In the genomic region with DNA sequence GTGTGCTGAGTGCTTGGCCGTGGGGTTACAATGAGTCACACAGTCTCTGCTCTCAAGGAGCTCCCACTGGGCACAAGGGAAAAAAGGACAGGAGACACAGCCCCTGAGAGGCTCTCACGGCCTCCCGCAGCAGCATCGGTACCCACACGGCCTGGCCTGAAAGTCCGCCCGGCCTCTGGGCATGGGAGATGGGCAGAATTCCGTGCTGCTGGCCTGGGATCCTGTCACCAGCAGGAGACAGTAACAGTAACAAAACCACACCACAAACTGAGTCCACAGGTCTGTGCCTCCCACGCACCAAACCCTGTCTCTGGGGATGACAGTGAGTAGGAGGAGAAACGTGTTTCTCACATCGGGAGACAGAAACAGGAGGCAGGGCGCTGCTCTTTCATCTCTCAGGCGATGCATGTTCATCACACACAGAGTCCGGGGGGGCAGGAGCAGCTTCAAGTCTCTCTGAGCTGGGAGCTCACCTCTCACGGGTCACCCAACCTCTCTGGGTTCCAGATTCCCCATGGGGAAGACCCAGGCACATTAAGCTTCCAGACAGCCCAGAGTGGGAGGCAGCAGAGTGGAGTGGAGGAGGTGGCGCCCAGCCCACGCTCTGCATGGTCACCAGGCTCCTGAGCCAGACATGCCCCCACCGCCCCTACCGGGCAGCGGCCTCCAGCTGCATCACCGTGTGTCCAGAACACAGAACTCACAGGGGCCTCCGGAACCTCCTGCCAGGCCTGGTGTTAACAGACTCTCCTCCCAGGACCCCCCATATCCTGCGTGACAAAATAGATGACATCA, we compare ENCODE assay signal across 17 cellular contexts.
DNase-seq lines count a peak whose midpoint lies in the region; ATAC-seq, FAIRE-seq and TF ChIP-seq lines count a peak whose summit lies in the region.
"Had no signal": no experiment of that assay in that cellular context is flagged by ENCODE, and none has a peak within 500 bp of the region (broad histone marks: within the 10 kb centered on the region; RNA-seq: fewer than 3 reads in every experiment).

No MANE protein-coding gene starts in this region.

- no peak overlapping the region for H2BK12ac ChIP-seq in H1 (ENCODE audit: low read depth, low read length)

- peaks cover 4% of the 10 kb centered on the region for H3K23me2 ChIP-seq in H1 (ENCODE audit: low read depth, low read length)

- DNase-seq in H1 (ENCODE audit: low read depth in 1 of 2, low spot score in 2 of 2) (no peak), osteoblast (ENCODE audit: insufficient read length, low spot score, missing footprints) (peak; percentile 78), erythroblast (lab: John Stamatoyannopoulos, UW) (no peak), WERI-Rb-1 (no peak)
- no peak for DNase-seq in activated naive CD8-positive, alpha-beta T cell treated with anti-CD3 and anti-CD28 coated beads, Interleukin-2, amount 50 U/mL, for 24 hours
- DNase-seq: DMS79, NCI-H1417 treated with DMSO at 0.1 percent for 48 hours, NCI-H2029, NCI-H2171, NCI-H774, OCI-M1, Right ventricle myocardium superior, SW 1271 had no signal

- no peak overlapping the region for H2BK15ac ChIP-seq in H1 (ENCODE audit: low read length)

- H2BK5ac ChIP-seq in H1 (ENCODE audit: low read depth, low read length): no peak overlapping the region

- no peaks in the 10 kb centered on the region for H3K36me3 Mint-ChIP-seq in activated naive CD8-positive, alpha-beta T cell treated with anti-CD3 and anti-CD28 coated beads, Interleukin-2, amount 50 U/mL, for 24 hours (ENCODE audit: low read depth)

- peak overlapping the region in 10 of 11 experiments; percentile 17 to 66 (median 42); a peak in 16 of 22 replicates for H3K4me2 ChIP-seq in BLaER1 treated with 17β-estradiol and CSF1 and Interleukin-3, amounts not matched to agents 10 nM and 100 nM
- H3K4me2 ChIP-seq in H1 (ENCODE audit: insufficient read depth in 1 of 2, low read depth in 2 of 2, low read length in 2 of 2): no peak overlapping the region
- H3K4me2 ChIP-seq in osteoblast (ENCODE audit: insufficient read depth, low read length): no peak overlapping the region

- H3K14ac ChIP-seq in H1 (ENCODE audit: insufficient read length): no peak overlapping the region

- H3K23ac ChIP-seq in H1 (ENCODE audit: insufficient read length): no peak overlapping the region

- H3K36me3 ChIP-seq in BLaER1 treated with 17β-estradiol and CSF1 and Interleukin-3, amounts not matched to agents 10 nM and 100 nM: no peaks in the 10 kb centered on the region
- H3K36me3 ChIP-seq in H1 (ENCODE audit: control insufficient read depth in 2 of 4, insufficient read depth in 4 of 4, low read length in 3 of 4): no peaks in the 10 kb centered on the region
- H3K36me3 ChIP-seq in osteoblast (ENCODE audit: insufficient read depth, low read length): no peaks in the 10 kb centered on the region
- no peaks in the 10 kb centered on the region for H3K36me3 ChIP-seq in WERI-Rb-1

- peak; percentile 49 for ATAC-seq in HG02885 (IDR thresholded peaks at IDR 0.05; ENCODE audit: poor library complexity, unreplicated experiment)
- no peak for ATAC-seq in activated naive CD8-positive, alpha-beta T cell treated with anti-CD3 and anti-CD28 coated beads, Interleukin-2, amount 50 U/mL, for 24 hours
- ATAC-seq in GM21360 (IDR thresholded peaks at IDR 0.05; ENCODE audit: unreplicated experiment): no peak

- no peak overlapping the region for H3K27ac ChIP-seq in BLaER1 treated with 17β-estradiol and CSF1 and Interleukin-3, amounts not matched to agents 10 nM and 100 nM
- no peak overlapping the region for H3K27ac ChIP-seq in H1 (ENCODE audit: low read depth, low read length)
- H3K27ac ChIP-seq in osteoblast (ENCODE audit: low read depth, low read length): no peak overlapping the region
- no peak overlapping the region for H3K27ac ChIP-seq in WERI-Rb-1
- H3K27ac ChIP-seq: C4-2B had no signal

- peaks cover 0 to 16% (median 0%) of the 10 kb centered on the region in 11 experiments; a peak in 3 of 22 replicates for H4K20me1 ChIP-seq in BLaER1 treated with 17β-estradiol and CSF1 and Interleukin-3, amounts not matched to agents 10 nM and 100 nM
- H4K20me1 ChIP-seq in H1 (replicated peaks in 1 of 2; ENCODE audit: control insufficient read depth in 1 of 2, insufficient read depth in 2 of 2, low read length in 2 of 2) (no peaks in the 10 kb centered on the region), osteoblast (ENCODE audit: insufficient read depth, low read length) (no peaks in the 10 kb centered on the region)

- H3K9ac ChIP-seq in BLaER1 treated with 17β-estradiol and CSF1 and Interleukin-3, amounts not matched to agents 10 nM and 100 nM: no peak overlapping the region; a peak in 1 of 22 replicates
- no peak overlapping the region for H3K9ac ChIP-seq in H1 (replicated peaks in 1 of 4; ENCODE audit: extremely low read depth in 1 of 4, low read depth in 3 of 4, low read length in 3 of 4)

- H3K4me3 ChIP-seq in BLaER1 treated with 17β-estradiol and CSF1 and Interleukin-3, amounts not matched to agents 10 nM and 100 nM: no peak overlapping the region
- H3K4me3 ChIP-seq in H1 (ENCODE audit: extremely low read depth in 1 of 4, insufficient read depth in 2 of 4, low read depth in 3 of 4, low read length in 4 of 4) (no peak overlapping the region), osteoblast (ENCODE audit: insufficient read depth, low read length) (no peak overlapping the region), WERI-Rb-1 (ENCODE audit: low read depth, low read length) (no peak overlapping the region)

- TF ChIP-seq CTCF in H1 (IDR thresholded peaks at IDR 0.05; ENCODE audit: control extremely low read depth in 1 of 3, insufficient read depth in 1 of 3, low read depth in 1 of 3, low read length in 3 of 3): no peak
- TF ChIP-seq CTCF in osteoblast (IDR thresholded peaks at IDR 0.05; ENCODE audit: extremely low read depth, low read depth, low read length): no peak
- no peak for TF ChIP-seq CTCF in WERI-Rb-1 (IDR thresholded peaks at IDR 0.05; ENCODE audit: low read depth, low read length)

- no peak for TF ChIP-seq POLR2A in H1 (IDR thresholded peaks at IDR 0.05; ENCODE audit: control extremely low read depth in 1 of 2, low read depth in 2 of 2, low read length in 2 of 2)
- no peak for TF ChIP-seq POLR2A in erythroblast (IDR thresholded peaks at IDR 0.05; ENCODE audit: low read length)

- WGBS in H1 (ENCODE audit: extremely low coverage in 1 of 2, insufficient coverage in 1 of 2, insufficient read length in 1 of 2, insufficient replicate concordance in 2 of 2, low coverage in 1 of 2, low lambda C conversion rate in 2 of 2, missing lambda C conversion rate in 1 of 2), 2 experiments: 94% methylated on average over 21 of the region's 23 CpGs; no CpG with 5 or more reads in 1 of the 2 experiments

- CTCF ChIA-PET in H1 (lab: Charles Lee; ENCODE audit: partially characterized antibody): interaction anchor here (1.1 to 2.3 kb wide), 3 partner anchors 13 to 127 kb away, joined by 5 to 7 read pairs (median 5); no protein-coding TSS in a partner anchor

- H4K5ac ChIP-seq in H1 (ENCODE audit: insufficient read length, low read depth, low read length): no peak overlapping the region

- no peak overlapping the region for H3K56ac ChIP-seq in H1 (replicated peaks; ENCODE audit: insufficient read length, low read depth, low read length)

- no peak overlapping the region for H3K4me3 Mint-ChIP-seq in activated naive CD8-positive, alpha-beta T cell treated with anti-CD3 and anti-CD28 coated beads, Interleukin-2, amount 50 U/mL, for 24 hours

- no peaks in the 10 kb centered on the region for H3K27me3 Mint-ChIP-seq in activated naive CD8-positive, alpha-beta T cell treated with anti-CD3 and anti-CD28 coated beads, Interleukin-2, amount 50 U/mL, for 24 hours

- no peak overlapping the region for H2AK5ac ChIP-seq in H1 (ENCODE audit: low read depth, low read length)

- no peak overlapping the region for H3K4ac ChIP-seq in H1 (replicated peaks; ENCODE audit: insufficient read length, low read depth, low read length)

- POLR2A ChIA-PET in H1 (lab: Charles Lee; ENCODE audit: partially characterized antibody): no interaction called here

- no peak for FAIRE-seq in H1 (lab: Jason Lieb, UNC)

- no peak for TF ChIP-seq RAD21 in H1 (IDR thresholded peaks at IDR 0.05 in 1 of 2, conservative IDR thresholded peaks at IDR 0.05 in 1 of 2; ENCODE audit: low read depth in 2 of 2, low read length in 2 of 2)

- no peaks in the 10 kb centered on the region for H3K4me1 Mint-ChIP-seq in activated naive CD8-positive, alpha-beta T cell treated with anti-CD3 and anti-CD28 coated beads, Interleukin-2, amount 50 U/mL, for 24 hours

- H4K91ac ChIP-seq in H1 (replicated peaks; ENCODE audit: insufficient read length, low read length): no peak overlapping the region

- H4K8ac ChIP-seq in H1 (ENCODE audit: extremely low read depth, insufficient read depth, low read length): 0 out of 2 replicates have a peak overlapping the region, but pooled peaks have one; percentile 48

- no peak overlapping the region for H2AFZ ChIP-seq in H1 (ENCODE audit: low read length)
- no peak overlapping the region for H2AFZ ChIP-seq in osteoblast (ENCODE audit: low read length)

- H2BK120ac ChIP-seq in H1 (replicated peaks; ENCODE audit: low read depth, low read length): no peak overlapping the region

- H3K79me1 ChIP-seq in H1 (ENCODE audit: low read depth, low read length): no peaks in the 10 kb centered on the region

- H3K27me3 ChIP-seq in BLaER1 treated with 17β-estradiol and CSF1 and Interleukin-3, amounts not matched to agents 10 nM and 100 nM: peaks cover 0 to 26% (median 17%) of the 10 kb centered on the region in 11 experiments; a peak in 16 of 22 replicates
- H3K27me3 ChIP-seq in H1 (replicated peaks in 1 of 4; ENCODE audit: control insufficient read depth in 3 of 4, extremely low read depth in 1 of 4, insufficient read depth in 3 of 4, low read length in 3 of 4) (peaks cover 0 to 5% (median 3%) of the 10 kb centered on the region in 4 experiments; a peak in 4 of 7 replicates), osteoblast (ENCODE audit: insufficient read depth, low read length) (no peaks in the 10 kb centered on the region), WERI-Rb-1 (ENCODE audit: insufficient read depth, low read depth, severe bottlenecking) (peaks cover 96% of the 10 kb centered on the region)

- TF ChIP-seq EP300 in H1 (IDR thresholded peaks at IDR 0.05; ENCODE audit: borderline replicate concordance in 1 of 2, low read depth in 2 of 2, low read length in 2 of 2): no peak

- no peaks in the 10 kb centered on the region for H3K9me3 Mint-ChIP-seq in activated naive CD8-positive, alpha-beta T cell treated with anti-CD3 and anti-CD28 coated beads, Interleukin-2, amount 50 U/mL, for 24 hours

- no peaks in the 10 kb centered on the region for H3K9me3 ChIP-seq in BLaER1 treated with 17β-estradiol and CSF1 and Interleukin-3, amounts not matched to agents 10 nM and 100 nM (replicated peaks in 1 of 11)
- H3K9me3 ChIP-seq in H1 (ENCODE audit: insufficient read depth in 2 of 2, low read depth in 1 of 2, low read length in 1 of 2) (no peaks in the 10 kb centered on the region), osteoblast (ENCODE audit: low read depth, low read length) (no peaks in the 10 kb centered on the region), WERI-Rb-1 (ENCODE audit: severe bottlenecking) (no peaks in the 10 kb centered on the region)

- H3K79me2 ChIP-seq in H1 (ENCODE audit: control insufficient read depth in 1 of 2, insufficient read depth in 2 of 2, low read length in 2 of 2) (no peaks in the 10 kb centered on the region), osteoblast (ENCODE audit: insufficient read depth, low read length) (no peaks in the 10 kb centered on the region)

- H2BK20ac ChIP-seq in H1 (ENCODE audit: low read length): no peak overlapping the region

- peaks cover 0 to 35% (median 22%) of the 10 kb centered on the region in 10 experiments; a peak in 16 of 20 replicates for H3K4me1 ChIP-seq in BLaER1 treated with 17β-estradiol and CSF1 and Interleukin-3, amounts not matched to agents 10 nM and 100 nM
- peaks cover 0 to 18% (median 11%) of the 10 kb centered on the region in 4 experiments; a peak in 5 of 7 replicates for H3K4me1 ChIP-seq in H1 (replicated peaks in 1 of 4; ENCODE audit: control insufficient read depth in 3 of 4, insufficient read depth in 4 of 4, low read length in 3 of 4)
- H3K4me1 ChIP-seq in osteoblast (ENCODE audit: insufficient read depth, low read length): no peaks in the 10 kb centered on the region

- no peak overlapping the region for H3K18ac ChIP-seq in H1 (ENCODE audit: extremely low read depth, low read length)

- H3K27ac Mint-ChIP-seq in activated naive CD8-positive, alpha-beta T cell treated with anti-CD3 and anti-CD28 coated beads, Interleukin-2, amount 50 U/mL, for 24 hours: no peak overlapping the region

Comparison
In these comparisons a context has a peak if more than half of its experiments do, and no peak if none do; other contexts are left out.
1. H3K4me2 ChIP-seq: peak in BLaER1 treated with 17β-estradiol and CSF1 and Interleukin-3, amounts not matched to agents 10 nM and 100 nM (10 of 11); none in H1 (0 of 2) and osteoblast (single experiment).